In the genomic region with DNA sequence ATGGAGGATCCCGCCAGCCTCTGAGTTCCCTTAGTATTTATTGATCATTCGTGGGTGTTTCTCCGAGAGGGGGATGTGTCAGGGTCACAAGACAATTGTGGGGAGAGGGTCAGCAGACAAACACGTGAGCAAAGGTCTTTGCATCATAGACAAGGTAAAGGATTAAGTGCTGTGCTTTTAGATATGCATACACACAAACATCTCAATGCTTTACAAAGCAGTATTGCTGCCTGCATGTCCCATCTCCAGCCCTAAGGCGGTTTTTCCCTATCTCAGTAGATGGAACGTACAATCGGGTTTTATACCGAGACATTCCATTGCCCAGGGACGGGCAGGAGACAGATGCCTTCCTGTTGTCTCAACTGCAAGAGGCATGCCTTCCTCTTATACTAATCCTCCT, we compare ENCODE assay signal across 10 cellular contexts. TPM values are rescaled to one million over a fixed set of nuclear protein-coding genes. Genes with fewer than 3 reads are reported as not detected.
"Had no signal": no experiment of that assay in that cellular context is flagged by ENCODE, and none has a peak within 500 bp of the region (broad histone marks: within the 10 kb centered on the region; RNA-seq: fewer than 3 reads in every experiment).

No MANE protein-coding gene starts in this region.

RNA-seq across cellular contexts. Expression of a gene that starts 59.1 kb away (rescaled TPM):
- total RNA-seq: activated naive CD4-positive, alpha-beta T cell treated with anti-CD3 and anti-CD28 coated beads for 36 hours; activated naive CD4-positive, alpha-beta T cell treated with anti-CD3 and anti-CD28 coated beads, Interleukin-2, amount 50 U/mL, for 72 hours; activated T-helper 17 cell treated with anti-CD3 and anti-CD28 coated beads, Interleukin-2, amount 50 U/mL, for 72 hours; ascending aorta; astrocyte; bronchial epithelial cell; cardiac muscle cell; cardiac septum; cerebellum; chondrocyte had no signal
